In the genomic region with DNA sequence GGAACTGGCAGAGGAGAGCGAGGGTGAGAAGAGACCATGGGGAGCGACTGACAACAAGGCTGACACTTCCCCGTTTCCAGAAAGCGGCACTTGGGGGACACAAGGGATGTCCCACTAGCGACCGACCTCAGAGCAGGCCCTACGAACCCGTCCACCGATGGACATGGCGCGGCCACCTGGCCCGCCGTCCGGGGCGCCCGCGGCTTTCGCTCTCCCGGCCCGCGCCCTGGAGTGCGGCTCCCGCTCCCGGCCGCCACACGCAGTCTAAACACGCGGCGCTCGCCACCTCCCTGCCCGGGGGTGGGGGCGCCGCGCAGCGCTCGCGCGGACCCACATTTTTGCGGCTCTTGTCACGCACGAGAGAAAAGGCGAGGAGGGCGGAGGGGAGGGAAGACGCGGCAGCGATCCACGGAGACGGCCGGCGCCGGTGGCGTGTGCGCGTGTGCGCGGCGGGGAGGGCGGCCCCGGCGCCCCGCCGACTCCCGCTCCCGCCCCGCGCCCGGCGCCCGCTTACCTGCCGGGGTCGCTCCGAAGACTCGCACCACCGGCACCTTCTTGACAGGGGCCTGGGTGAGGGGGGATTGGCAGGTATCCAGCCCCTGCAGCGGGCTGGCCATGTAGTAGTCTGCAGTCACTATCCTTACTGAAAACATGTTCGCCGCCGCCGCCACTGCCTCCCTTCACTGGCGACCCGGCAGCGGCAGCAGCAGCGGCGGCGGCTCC, we compare ENCODE assay signal across 8 cellular contexts. TPM values are rescaled to one million over a fixed set of nuclear protein-coding genes. Genes with fewer than 3 reads are reported as not detected.
DNase-seq lines count a peak whose midpoint lies in the region; ATAC-seq and TF ChIP-seq lines count a peak whose summit lies in the region.

No MANE protein-coding gene starts in this region.

- H2BK5ac ChIP-seq in H9 (ENCODE audit: insufficient read length, low read length): no peak overlapping the region

- intact Hi-C loops in activated CD4-positive, alpha-beta T cell treated with anti-CD3 and anti-CD28 coated beads for 36 hours (cut with DNase I, micrococcal nuclease): loop anchor here (2.0 to 10.0 kb wide), 13 partner anchors 75 to 665 kb away; a partner anchor contains a TSS
- intact Hi-C loops in colonic mucosa (cut with DNase I): loop anchor here (10.0 kb wide), 1 partner anchor 82 kb away; no protein-coding TSS in a partner anchor
- intact Hi-C loops in left lung (cut with DNase I): no loop called here

- no peaks in the 10 kb centered on the region for H3K79me1 ChIP-seq in H9 (ENCODE audit: insufficient read depth, low read depth, low read length, poor library complexity, severe bottlenecking)

- no peak overlapping the region for H2AK5ac ChIP-seq in H9 (ENCODE audit: insufficient read length, low read length)

- no peak overlapping the region for H3K23ac ChIP-seq in H9 (ENCODE audit: insufficient read length, low read depth, low read length)

- no peak overlapping the region for H3K56ac ChIP-seq in H9 (ENCODE audit: insufficient read length, low read depth, low read length)

- ATAC-seq in activated CD4-positive, alpha-beta T cell treated with anti-CD3 and anti-CD28 coated beads for 36 hours: peak; percentile 3
- peak; percentile 6 for ATAC-seq in left lung

- peak overlapping the region; percentile 88 to 96 for H3K4me3 Mint-ChIP-seq in H9
- H3K4me3 Mint-ChIP-seq in activated CD4-positive, alpha-beta T cell treated with anti-CD3 and anti-CD28 coated beads for 36 hours: peak overlapping the region; percentile 94

- peaks cover 27% of the 10 kb centered on the region for H3F3A ChIP-seq in MM.1S (ENCODE audit: insufficient read depth, low read length)

- peaks cover 0 to 17% (median 12%) of the 10 kb centered on the region in 3 experiments; a peak in 6 of 7 replicates for H3K36me3 Mint-ChIP-seq in H9 (ENCODE audit: insufficient read depth in 1 of 3, low read depth in 3 of 3)
- H3K36me3 Mint-ChIP-seq in activated CD4-positive, alpha-beta T cell treated with anti-CD3 and anti-CD28 coated beads for 36 hours (ENCODE audit: low read depth): peaks cover 15% of the 10 kb centered on the region

- H3K9me3 Mint-ChIP-seq in H9: peaks cover 3 to 4% of the 10 kb centered on the region in 2 experiments; a peak in 2 of 5 replicates
- H3K9me3 Mint-ChIP-seq in activated CD4-positive, alpha-beta T cell treated with anti-CD3 and anti-CD28 coated beads for 36 hours (ENCODE audit: low read depth): no peaks in the 10 kb centered on the region

- no peak overlapping the region for H4K5ac ChIP-seq in H9 (ENCODE audit: insufficient read length, low read depth, low read length)

- H2BK120ac ChIP-seq in H9 (ENCODE audit: low read depth, low read length, poor library complexity, severe bottlenecking): no peak overlapping the region

- no peaks in the 10 kb centered on the region for H4K20me1 ChIP-seq in H9 (ENCODE audit: control insufficient read depth, insufficient read depth, insufficient read length)
- peaks cover 12% of the 10 kb centered on the region; the same call in 1 of the 2 replicates for H4K20me1 ChIP-seq in MM.1S (ENCODE audit: insufficient read depth, low read length)

- H3K4me3 ChIP-seq in MM.1S (ENCODE audit: low read length): peak overlapping the region; percentile 94
- peak overlapping the region; percentile 85 for H3K4me3 ChIP-seq in colonic mucosa
- H3K4me3 ChIP-seq in left lung: peak overlapping the region; percentile 79 to 88

- WGBS in H9 (ENCODE audit: extremely low coverage, insufficient read length, low lambda C conversion rate): no CpG with 5 or more reads among the region's 85 CpGs

- H3K79me2 ChIP-seq in H9 (ENCODE audit: insufficient read depth, low read length) (no peaks in the 10 kb centered on the region), MM.1S (ENCODE audit: low read length) (peaks cover 76% of the 10 kb centered on the region)

- no peak overlapping the region for H3K4ac ChIP-seq in H9 (ENCODE audit: low read depth, low read length)

- H3K9ac ChIP-seq in H9 (ENCODE audit: extremely low read depth, insufficient read length, low read length): peak overlapping the region; percentile 25
- H3K9ac ChIP-seq in MM.1S (ENCODE audit: low read length): peak overlapping the region; percentile 98
- peak overlapping the region; percentile 92 to 99 for H3K9ac ChIP-seq in colonic mucosa (ENCODE audit: low read depth in 2 of 2, low read length in 2 of 2)

- no peak overlapping the region for H2BK12ac ChIP-seq in H9 (ENCODE audit: insufficient read length, low read depth, low read length)

- no peaks in the 10 kb centered on the region for H3K9me3 ChIP-seq in H9 (ENCODE audit: control insufficient read depth, low read depth, low read length)
- no peaks in the 10 kb centered on the region for H3K9me3 ChIP-seq in MM.1S (replicated peaks; ENCODE audit: insufficient read depth, low read length)
- H3K9me3 ChIP-seq in colonic mucosa: no peaks in the 10 kb centered on the region
- no peaks in the 10 kb centered on the region for H3K9me3 ChIP-seq in left lung

- no peak overlapping the region for H3T11ph ChIP-seq in H9 (ENCODE audit: low read length)

- no peak overlapping the region for H2BK15ac ChIP-seq in H9 (ENCODE audit: low read depth, low read length)

- H3K4me2 ChIP-seq in H9 (ENCODE audit: insufficient read depth, insufficient read length, low read length) (peak overlapping the region; percentile 99), MM.1S (ENCODE audit: low read depth, low read length) (peak overlapping the region; percentile 79)

- peak; percentile 12 for TF ChIP-seq POLR2A in GM10847 (IDR thresholded peaks at IDR 0.05; ENCODE audit: extremely low read depth, insufficient read length)

- H3K27ac ChIP-seq in H9 (ENCODE audit: insufficient read length, low read depth, low read length) (no peak overlapping the region), MM.1S (ENCODE audit: low read length) (peak overlapping the region; percentile 98), colonic mucosa (peak overlapping the region; percentile 99), left lung (peak overlapping the region; percentile 99)

- CTCF ChIA-PET in activated CD4-positive, alpha-beta T cell treated with anti-CD3 and anti-CD28 coated beads for 36 hours (lab: Charles Lee): interaction anchor here (0.6 to 2.7 kb wide), 3 partner anchors 136 to 539 kb away, joined by 3 to 18 read pairs (median 3); a partner anchor contains a TSS

- H3K27me3 Mint-ChIP-seq in H9 (ENCODE audit: low read depth): peaks cover 46% of the 10 kb centered on the region
- H3K27me3 Mint-ChIP-seq in activated CD4-positive, alpha-beta T cell treated with anti-CD3 and anti-CD28 coated beads for 36 hours: no peaks in the 10 kb centered on the region

- no peaks in the 10 kb centered on the region for H3K9me2 ChIP-seq in MM.1S (replicated peaks; ENCODE audit: insufficient read depth, low read length)

- H3K4me1 ChIP-seq in H9 (ENCODE audit: insufficient read depth, low read length): no peaks in the 10 kb centered on the region
- H3K4me1 ChIP-seq in MM.1S (ENCODE audit: low read length): peaks cover 21% of the 10 kb centered on the region
- peaks cover 5% of the 10 kb centered on the region for H3K4me1 ChIP-seq in colonic mucosa
- peaks cover 32 to 70% of the 10 kb centered on the region in 2 donors for H3K4me1 ChIP-seq in left lung

- peaks cover 39 to 41% of the 10 kb centered on the region in 2 experiments for H3K4me1 Mint-ChIP-seq in H9
- peaks cover 58% of the 10 kb centered on the region for H3K4me1 Mint-ChIP-seq in activated CD4-positive, alpha-beta T cell treated with anti-CD3 and anti-CD28 coated beads for 36 hours

- H3K36me3 ChIP-seq in MM.1S (replicated peaks; ENCODE audit: insufficient read depth, low read length) (no peaks in the 10 kb centered on the region), colonic mucosa (no peaks in the 10 kb centered on the region), left lung (no peaks in the 10 kb centered on the region)

- POLR2A ChIA-PET in activated CD4-positive, alpha-beta T cell treated with anti-CD3 and anti-CD28 coated beads for 36 hours (lab: Charles Lee): interaction anchor here (0.5 to 2.3 kb wide), 5 partner anchors 47 to 223 kb away, joined by 3 to 16 read pairs (median 3); a partner anchor contains a TSS

- no peak overlapping the region for H4K8ac ChIP-seq in H9 (replicated peaks; ENCODE audit: insufficient read length, low read depth, low read length)

- no peak overlapping the region; the same call in 1 of the 2 replicates for H3K14ac ChIP-seq in H9 (ENCODE audit: insufficient read depth, low read length)

- H3K27me3 ChIP-seq in H9 (ENCODE audit: insufficient read depth, low read length) (peaks cover 20% of the 10 kb centered on the region; the same call in 1 of the 2 replicates), MM.1S (replicated peaks; ENCODE audit: insufficient read depth, low read length) (no peaks in the 10 kb centered on the region), colonic mucosa (no peaks in the 10 kb centered on the region), left lung (no peaks in the 10 kb centered on the region)

- H2AFZ ChIP-seq in H9 (ENCODE audit: low read length): no peak overlapping the region
- peak overlapping the region; percentile 80 for H2AFZ ChIP-seq in MM.1S (ENCODE audit: low read length)

- peak overlapping the region in 1 of 3 experiments; percentile 18; a peak in 1 of 7 replicates for H3K27ac Mint-ChIP-seq in H9
- peak overlapping the region; percentile 91 for H3K27ac Mint-ChIP-seq in activated CD4-positive, alpha-beta T cell treated with anti-CD3 and anti-CD28 coated beads for 36 hours

- H3K23me2 ChIP-seq in H9 (ENCODE audit: insufficient read length, low read depth, low read length, poor library complexity, severe bottlenecking): peaks cover 11% of the 10 kb centered on the region

- H3K18ac ChIP-seq in H9 (ENCODE audit: insufficient read length, low read depth, low read length): no peak overlapping the region

- H4K91ac ChIP-seq in H9 (ENCODE audit: insufficient read length, low read depth, low read length): no peak overlapping the region

- no peak for DNase-seq in H9
- DNase-seq in MM.1S: peak; percentile 44
- peak; percentile 65 for DNase-seq in activated CD4-positive, alpha-beta T cell treated with anti-CD3 and anti-CD28 coated beads for 36 hours
- peak; percentile 53 for DNase-seq in colonic mucosa
- peak; percentile 52 to 89 for DNase-seq in left lung
- peak; percentile 52 for DNase-seq in stimulated activated CD4-positive, alpha-beta T cell treated with anti-CD3 and anti-CD28 coated beads, Interleukin-4, amount 100 ng/mL, for 24 hours
- no peak for DNase-seq in NCI-H128 (lab: John Stamatoyannopoulos, UW; ENCODE audit: unreplicated experiment)

- no peak for TF ChIP-seq CTCF in H9 (conservative IDR thresholded peaks at IDR 0.05)
- TF ChIP-seq CTCF in MM.1S (IDR thresholded peaks at IDR 0.05; ENCODE audit: low read length): no peak
- no peak for TF ChIP-seq CTCF in colonic mucosa (IDR thresholded peaks at IDR 0.05)
- no peak for TF ChIP-seq CTCF in left lung (IDR thresholded peaks at IDR 0.05)

- no peak overlapping the region for H2BK20ac ChIP-seq in H9 (ENCODE audit: low read depth, low read length, poor library complexity, severe bottlenecking)

RNA-seq across cellular contexts. Expression of a gene that starts 0.6 kb away (rescaled TPM):
- total RNA-seq in H9 (2021) (5.3 and 8.8 TPM in 2 replicates), colonic mucosa (10 to 100 TPM; 16.7 to 20.8 TPM), left lung (10 to 100 TPM; 29.3 to 35.4 TPM)
- 10 to 100 TPM; 16.5 to 20.9 TPM for total RNA-seq in activated CD4-positive, alpha-beta T cell treated with anti-CD3 and anti-CD28 coated beads for 36 hours

Comparison
In these comparisons a context has a peak if more than half of its experiments do, and no peak if none do; other contexts are left out.
1. DNase-seq: peak in MM.1S (single experiment), activated CD4-positive, alpha-beta T cell treated with anti-CD3 and anti-CD28 coated beads for 36 hours (single experiment), colonic mucosa (single experiment), left lung (2 of 2) and stimulated activated CD4-positive, alpha-beta T cell treated with anti-CD3 and anti-CD28 coated beads, Interleukin-4, amount 100 ng/mL, for 24 hours (single experiment); none in H9 (single experiment) and NCI-H128 (single experiment).
2. H3K9ac ChIP-seq: peak in every context shown above with its lines; median percentile 98 in MM.1S; 96 in colonic mucosa; 25 in H9.
3. intact Hi-C loops: an anchor here in activated CD4-positive, alpha-beta T cell treated with anti-CD3 and anti-CD28 coated beads for 36 hours (2.0 to 10.0 kb wide) and colonic mucosa (10.0 kb wide); none called in left lung.
4. Peak in every context shown above with its lines, with median percentiles within 50 percentile points of each other: H3K4me3 ChIP-seq.